20 cellular contexts compared by ENCODE assay signal in the genomic region with DNA sequence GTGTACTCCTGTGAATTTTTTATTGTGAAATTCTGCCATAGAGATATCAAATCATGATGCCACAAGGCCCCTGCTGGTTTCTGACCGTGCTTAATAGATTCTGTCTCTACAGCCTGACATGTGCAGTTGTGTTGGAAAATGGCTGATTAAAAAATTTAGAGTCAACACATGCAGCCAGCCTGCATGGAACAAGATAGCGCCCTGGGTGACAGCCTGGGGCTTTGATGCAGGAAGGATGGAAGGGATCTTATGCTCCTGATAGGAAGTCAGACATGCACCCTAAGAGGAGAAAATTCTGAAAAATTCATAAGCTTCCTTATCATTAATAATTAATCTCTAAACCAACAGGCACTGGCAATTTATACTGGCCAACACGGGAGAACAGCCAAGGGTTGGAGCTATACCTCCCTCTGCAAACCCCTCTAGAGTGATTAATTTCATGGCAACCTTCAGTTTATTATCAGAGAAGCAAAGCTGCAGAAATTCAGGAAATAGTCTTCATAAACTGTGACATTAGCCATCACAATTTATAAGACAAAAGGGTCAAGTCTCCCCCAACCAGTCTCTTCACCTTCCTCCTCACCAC.
"Had no signal": no experiment of that assay in that cellular context is flagged by ENCODE, and none has a peak within 500 bp of the region (broad histone marks: within the 10 kb centered on the region; RNA-seq: fewer than 3 reads in every experiment).

No MANE protein-coding gene starts in this region.

- ATAC-seq: gastroesophageal sphincter; left lobe of liver; mucosa of descending colon; naive thymus-derived CD8-positive, alpha-beta T cell; right cardiac atrium had no signal

- H3K9me3 ChIP-seq: esophagus squamous epithelium, gastroesophageal sphincter, mucosa of descending colon, stomach, thoracic aorta, transverse colon had no signal

- H3K27ac Mint-ChIP-seq: naive thymus-derived CD8-positive, alpha-beta T cell had no signal

- H3K4me1 Mint-ChIP-seq: naive thymus-derived CD8-positive, alpha-beta T cell had no signal

- H3K4me3 ChIP-seq: dorsolateral prefrontal cortex, esophagus squamous epithelium, gastroesophageal sphincter, mucosa of descending colon, stomach, thoracic aorta, transverse colon had no signal

- H3K4me3 Mint-ChIP-seq: naive thymus-derived CD8-positive, alpha-beta T cell had no signal

- H3K27me3 ChIP-seq: gastroesophageal sphincter, stomach, transverse colon had no signal

- H3K27ac ChIP-seq: dorsolateral prefrontal cortex, epithelial cell of prostate, esophagus squamous epithelium, gastroesophageal sphincter, stomach, thoracic aorta, transverse colon had no signal

- H3K36me3 Mint-ChIP-seq: naive thymus-derived CD8-positive, alpha-beta T cell had no signal

- H3K4me1 ChIP-seq: gastroesophageal sphincter, stomach, transverse colon had no signal

- DNase-seq: cortex of kidney; dorsolateral prefrontal cortex; effector CD8-positive, alpha-beta T cell; esophagus squamous epithelium; foreskin fibroblast; glutamatergic neuron; islet precursor cell; mucosa of descending colon; naive thymus-derived CD8-positive, alpha-beta T cell; right cardiac atrium; small intestine; stimulated activated CD4-positive, alpha-beta T cell treated with anti-CD3 and anti-CD28 coated beads, Interleukin-12 subunit alpha, Interleukin-12 subunit beta, amount 100 ng/mL, for 4 hours; stimulated activated naive CD4-positive, alpha-beta T cell; stomach; substantia nigra; transverse colon had no signal

- H3K36me3 ChIP-seq: esophagus squamous epithelium, gastroesophageal sphincter, stomach, thoracic aorta, transverse colon had no signal
